Comparison of ENCODE assay signal across 20 cellular contexts in the genomic region with DNA sequence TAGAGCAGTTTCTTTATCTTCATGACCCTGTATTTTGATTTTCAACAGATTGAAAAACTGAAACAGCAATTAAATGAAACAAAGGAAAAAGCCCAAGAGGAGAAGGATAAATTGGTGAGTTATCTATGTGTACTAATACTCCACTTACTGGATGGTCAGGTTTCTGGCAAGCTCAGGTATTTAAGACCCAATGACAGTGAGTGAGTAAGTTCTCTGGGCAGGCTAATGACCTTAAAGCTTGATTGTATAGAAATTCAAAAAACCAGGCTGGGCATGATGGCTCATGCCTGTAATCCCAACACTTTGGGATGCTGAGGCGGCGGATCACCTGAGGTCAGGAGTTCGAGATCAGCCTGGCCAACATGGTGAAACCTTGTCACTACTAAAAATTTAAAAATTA. TPM values are rescaled to one million over a fixed set of nuclear protein-coding genes. Genes with fewer than 3 reads are reported as not detected.
DNase-seq lines count a peak whose midpoint lies in the region; ATAC-seq, FAIRE-seq and TF ChIP-seq lines count a peak whose summit lies in the region.
"Had no signal": no experiment of that assay in that cellular context is flagged by ENCODE, and none has a peak within 500 bp of the region (broad histone marks: within the 10 kb centered on the region; RNA-seq: fewer than 3 reads in every experiment).

No MANE protein-coding gene starts in this region.

- peak; percentile 61 for FAIRE-seq in A549 (lab: Jason Lieb, UNC)
- FAIRE-seq: G401.6, GM12892, H1 had no signal

- ATAC-seq in A549 (no peak), GM21528 (IDR thresholded peaks at IDR 0.05; ENCODE audit: low FRiP score, unreplicated experiment) (no peak)
- ATAC-seq: CD8-positive, alpha-beta T cell had no signal

- in situ Hi-C loops in KBM-7 (cut with MboI; ENCODE audit: low pct_unique_long_range_greater_than_20kb, low sequenced_read_pairs), result loop anchor here (25.0 kb wide), 1 partner anchor 517 kb away; no protein-coding TSS in a partner anchor

- H3K9me3 ChIP-seq in A549 (no peaks in the 10 kb centered on the region), esophagus squamous epithelium (no peaks in the 10 kb centered on the region)
- H3K9me3 ChIP-seq: Caco-2 had no signal

- intact Hi-C loops in esophagus squamous epithelium (cut with DNase I), result no loop called here

- TF ChIP-seq CTCF in A549 (IDR thresholded peaks at IDR 0.05) (no peak), epithelial cell of esophagus (IDR thresholded peaks at IDR 0.05; ENCODE audit: insufficient read depth, low read depth, low read length, missing control alignments) (no peak), esophagus squamous epithelium (IDR thresholded peaks at IDR 0.05) (no peak)

- POLR2A ChIA-PET in A549 (lab: Yijun Ruan, JAX), result interaction anchor here (1.0 kb wide), 1 partner anchor 10 kb away, joined by 7 read pairs; the partner anchor contains the start of genes BBOF1 and ENTPD5

- 89% methylated on average over 3 of the region's 3 CpGs for WGBS in A549 (ENCODE audit: missing lambda C conversion rate)
- WGBS in esophagus squamous epithelium, 2 donors, result 72 to 80% methylated on average over 3 of the region's 3 CpGs

- CTCF ChIA-PET in A549 (lab: Yijun Ruan, JAX), result no interaction called here

- H3K27me3 ChIP-seq in esophagus squamous epithelium, result no peaks in the 10 kb centered on the region

- no peak for TF ChIP-seq EP300 in A549 (IDR thresholded peaks at IDR 0.05)

- H3K4me1 ChIP-seq in A549 (no peaks in the 10 kb centered on the region), esophagus squamous epithelium (no peaks in the 10 kb centered on the region)

- H3K27ac ChIP-seq in A549, result no peak overlapping the region
- H3K27ac ChIP-seq in esophagus squamous epithelium, result peak overlapping the region in 3 of 4 donors; percentile 24 to 42 (median 36)
- H3K27ac ChIP-seq: C4-2B had no signal

- DNase-seq in A549 (ENCODE audit: low read depth in 1 of 2, low spot score in 1 of 2) (no peak), HPDE6-E6E7 (ENCODE audit: extremely low spot score) (peak; percentile 51), epithelial cell of esophagus (ENCODE audit: low read depth) (peak; percentile 72), esophagus squamous epithelium (lab: John Stamatoyannopoulos, UW) (no peak), KBM-7 (no peak), NCI-H1436 (lab: John Stamatoyannopoulos, UW) (no peak)
- no peak for DNase-seq in activated CD4-positive, alpha-beta T cell treated with anti-CD3 and anti-CD28 coated beads, Interleukin-2, amount 50 U/mL, for 1 hour
- DNase-seq: 8988T; CD4-positive, CD25-positive, alpha-beta regulatory T cell; CD8-positive, alpha-beta T cell; DMS153; DND-41; H7; HCEC 1CT had no signal

- no peak overlapping the region for H3K4me2 ChIP-seq in A549

- TF ChIP-seq POLR2A in A549 (IDR thresholded peaks at IDR 0.05; ENCODE audit: low read length), result no peak
- TF ChIP-seq POLR2A in esophagus squamous epithelium (IDR thresholded peaks at IDR 0.05), result no peak

- no peaks in the 10 kb centered on the region for H3K36me3 ChIP-seq in esophagus squamous epithelium

- no peak for TF ChIP-seq RAD21 in A549 (conservative IDR thresholded peaks at IDR 0.05 in 1 of 2, IDR thresholded peaks at IDR 0.05 in 1 of 2)

- H3K4me3 ChIP-seq in A549 (no peak overlapping the region), epithelial cell of esophagus (ENCODE audit: low read length) (no peak overlapping the region), esophagus squamous epithelium (no peak overlapping the region)

TF ChIP-seq in A549, 52 proteins besides CTCF, POLR2A, EP300 and RAD21:
- TF ChIP-seq, protein P1, sequence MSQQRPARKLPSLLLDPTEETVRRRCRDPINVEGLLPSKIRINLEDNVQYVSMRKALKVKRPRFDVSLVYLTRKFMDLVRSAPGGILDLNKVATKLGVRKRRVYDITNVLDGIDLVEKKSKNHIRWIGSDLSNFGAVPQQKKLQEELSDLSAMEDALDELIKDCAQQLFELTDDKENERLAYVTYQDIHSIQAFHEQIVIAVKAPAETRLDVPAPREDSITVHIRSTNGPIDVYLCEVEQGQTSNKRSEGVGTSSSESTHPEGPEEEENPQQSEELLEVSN (IDR thresholded peaks at IDR 0.05; ENCODE audit: borderline replicate concordance, low read depth), result no peak
- TF ChIP-seq SMC3 (IDR thresholded peaks at IDR 0.05), result no peak

RNA-seq across cellular contexts. Expression of gene BBOF1, which starts 10.0 kb away (rescaled TPM):
- polyA plus RNA-seq in A549 (2011; rRNA removed) (3.4 and 4.9 TPM in 2 replicates), A549 (2017; fragmentation: RNase III; extraction: RNeasy Plus Mini Kit Qiagen cat#74134 plus additional on column Dnase treatment) (5.8 to 6.1 TPM (median 5.9 TPM) in 3 replicates)
- polyA plus RNA-seq in A549 (2012; cell fraction: cytosol; rRNA removed), result 0.67 and 0.77 TPM in 2 replicates
- polyA plus RNA-seq in A549 (2012; cell fraction: nucleus; rRNA removed), result 0.29 and 0.78 TPM in 2 replicates
- 0.78 and 1.3 TPM in 2 replicates for polyA minus RNA-seq in A549 (2011; rRNA and poly(A)+ RNA removed)
- 1 to 10 TPM; 2.0 to 6.9 (median 4.6) TPM for total RNA-seq in esophagus squamous epithelium

RNA-seq across cellular contexts. Expression of gene ENTPD5, which starts 10.0 kb away (rescaled TPM):
- polyA plus RNA-seq in A549 (2011; rRNA removed) (17.4 and 19.3 TPM in 2 replicates), A549 (2017; fragmentation: RNase III; extraction: RNeasy Plus Mini Kit Qiagen cat#74134 plus additional on column Dnase treatment) (5.7 to 6.6 TPM (median 6.0 TPM) in 3 replicates)
- 3.5 and 4.4 TPM in 2 replicates for polyA plus RNA-seq in A549 (2012; cell fraction: cytosol; rRNA removed)
- 5.3 and 6.9 TPM in 2 replicates for polyA plus RNA-seq in A549 (2012; cell fraction: nucleus; rRNA removed)
- 14.2 and 17.3 TPM in 2 replicates for polyA minus RNA-seq in A549 (2011; rRNA and poly(A)+ RNA removed)
- 10 to 100 TPM in 3 of 4 donors, 1 to 10 TPM in 1; 9.3 to 16.9 (median 13.0) TPM for total RNA-seq in esophagus squamous epithelium

RNA-seq across cellular contexts. Expression of gene ALDH6A1, which starts 55.1 kb away (rescaled TPM):
- polyA plus RNA-seq in A549 (2011; rRNA removed) (8.1 and 8.6 TPM in 2 replicates), A549 (2017; fragmentation: RNase III; extraction: RNeasy Plus Mini Kit Qiagen cat#74134 plus additional on column Dnase treatment) (2.4 to 3.3 TPM (median 2.4 TPM) in 3 replicates)
- 1.9 and 2.6 TPM in 2 replicates for polyA plus RNA-seq in A549 (2012; cell fraction: cytosol; rRNA removed)
- 1.00 and 1.6 TPM in 2 replicates for polyA plus RNA-seq in A549 (2012; cell fraction: nucleus; rRNA removed)
- polyA minus RNA-seq in A549 (2011; rRNA and poly(A)+ RNA removed), result 9.8 and 11.3 TPM in 2 replicates
- total RNA-seq in esophagus squamous epithelium, result 10 to 100 TPM in 3 of 4 donors, 1 to 10 TPM in 1; 5.1 to 34.7 (median 13.1) TPM

RNA-seq across cellular contexts. Expression of gene LIN52, which starts 55.6 kb away (rescaled TPM):
- polyA plus RNA-seq in A549 (2011; rRNA removed) (10.0 and 10.8 TPM in 2 replicates), A549 (2017; fragmentation: RNase III; extraction: RNeasy Plus Mini Kit Qiagen cat#74134 plus additional on column Dnase treatment) (7.7 to 9.3 TPM (median 9.3 TPM) in 3 replicates)
- polyA plus RNA-seq in A549 (2012; cell fraction: cytosol; rRNA removed), result 4.6 and 6.0 TPM in 2 replicates
- 1.3 and 2.5 TPM in 2 replicates for polyA plus RNA-seq in A549 (2012; cell fraction: nucleus; rRNA removed)
- polyA minus RNA-seq in A549 (2011; rRNA and poly(A)+ RNA removed), result 5.4 and 6.6 TPM in 2 replicates
- total RNA-seq in esophagus squamous epithelium, result 1 to 10 TPM; 2.4 to 8.9 (median 6.1) TPM

Comparison
In these comparisons a context has a peak if more than half of its experiments do, and no peak if none do; other contexts are left out.
1. DNase-seq: peak in HPDE6-E6E7 (single experiment) and epithelial cell of esophagus (single experiment); none in A549 (0 of 2), esophagus squamous epithelium (single experiment), KBM-7 (single experiment), NCI-H1436 (single experiment) and activated CD4-positive, alpha-beta T cell treated with anti-CD3 and anti-CD28 coated beads, Interleukin-2, amount 50 U/mL, for 1 hour (single experiment).
2. H3K27ac ChIP-seq: peak in esophagus squamous epithelium (3 of 4); none in A549 (0 of 2).